In the genomic region with DNA sequence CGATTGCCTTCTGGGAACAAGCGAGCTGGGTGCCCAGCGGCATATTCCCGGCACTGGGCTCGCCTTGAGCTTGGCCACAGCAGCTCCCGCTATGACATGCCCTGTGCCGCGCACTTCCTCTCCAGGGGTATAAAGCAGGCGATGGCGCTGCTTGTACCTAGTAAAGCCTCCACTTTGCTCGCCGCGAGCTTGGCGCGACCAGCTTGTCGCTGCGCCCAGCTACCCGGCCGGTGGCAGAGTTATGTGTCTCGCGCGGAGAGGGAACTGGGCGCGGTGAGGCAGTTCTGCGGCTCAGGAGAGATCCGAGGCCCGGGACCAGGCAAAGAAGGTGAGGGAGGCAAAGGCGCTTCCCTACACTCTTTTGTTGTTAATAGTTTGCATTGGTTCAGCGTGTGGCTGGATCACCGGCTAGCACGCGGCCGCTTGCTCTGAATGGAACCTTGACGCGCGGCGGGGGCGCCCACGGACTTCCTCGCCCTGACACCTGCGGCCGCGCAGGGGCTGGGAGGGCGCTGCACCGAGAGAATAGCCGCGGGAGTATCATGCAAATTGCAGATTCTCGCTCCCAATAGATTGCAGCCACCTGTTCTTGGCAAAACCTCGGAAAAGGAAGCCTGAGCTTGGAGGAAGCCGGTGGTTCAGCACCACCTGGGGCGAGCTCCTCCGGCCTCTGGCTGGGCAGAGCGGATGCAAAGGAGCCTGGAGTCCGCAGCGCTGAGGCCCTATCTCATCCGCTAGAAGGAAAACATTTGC, we compare ENCODE assay signal across 8 cellular contexts.
DNase-seq lines count a peak whose midpoint lies in the region; ATAC-seq lines count a peak whose summit lies in the region.

No MANE protein-coding gene starts in this region.

- H3K27ac ChIP-seq in HUES6 (ENCODE audit: low read depth, low read length), result no peak overlapping the region
- no peak overlapping the region for H3K27ac ChIP-seq in mucosa of rectum (ENCODE audit: low read depth in 2 of 2, low read length in 2 of 2)

- H3K9ac ChIP-seq in HUES6 (ENCODE audit: low read length), result peak overlapping the region; percentile 62
- H3K9ac ChIP-seq in adipocyte (ENCODE audit: low read length), result no peak overlapping the region
- H3K9ac ChIP-seq in mucosa of rectum (ENCODE audit: low read depth in 1 of 2, low read length in 2 of 2), result no peak overlapping the region

- H3K4me1 ChIP-seq in HUES6 (ENCODE audit: control insufficient read depth, insufficient read depth, low read length), result peaks cover 42% of the 10 kb centered on the region
- H3K4me1 ChIP-seq in adipocyte (ENCODE audit: control insufficient read depth, insufficient read depth, low read length), result peaks cover 23% of the 10 kb centered on the region
- H3K4me1 ChIP-seq in mucosa of rectum (ENCODE audit: control insufficient read depth in 2 of 2, insufficient read depth in 2 of 2, low read length in 2 of 2), result peaks cover 24 to 31% of the 10 kb centered on the region in 2 donors

- DNase-seq in CD1c-positive myeloid dendritic cell (ENCODE audit: extremely low spot score), result peak; percentile 62
- DNase-seq in adipocyte (ENCODE audit: low read depth), result peak; percentile 14
- DNase-seq in 8988T, result no peak
- no peak for DNase-seq in D341Med (ENCODE audit: low spot score)

- H3K27me3 ChIP-seq in HUES6 (ENCODE audit: control insufficient read depth, insufficient read depth, low read length) (peaks cover 74% of the 10 kb centered on the region), adipocyte (replicated peaks; ENCODE audit: control insufficient read depth, insufficient read depth, low read length) (peaks cover 56% of the 10 kb centered on the region), mucosa of rectum (ENCODE audit: control insufficient read depth in 2 of 2, insufficient read depth in 2 of 2, low read length in 2 of 2) (peaks cover 52 to 53% of the 10 kb centered on the region in 2 donors)

- peaks cover 12% of the 10 kb centered on the region for H3K36me3 ChIP-seq in HUES6 (ENCODE audit: control insufficient read depth, insufficient read depth, low read length)
- peaks cover 4% of the 10 kb centered on the region for H3K36me3 ChIP-seq in adipocyte (ENCODE audit: control insufficient read depth, insufficient read depth, low read length, severe bottlenecking)
- peaks cover under 1 to 4% of the 10 kb centered on the region in 2 donors for H3K36me3 ChIP-seq in mucosa of rectum (ENCODE audit: control insufficient read depth in 2 of 2, insufficient read depth in 2 of 2, low read length in 2 of 2)

- H3K4me3 ChIP-seq in HUES6 (ENCODE audit: low read depth, low read length) (peak overlapping the region; percentile 69), adipocyte (ENCODE audit: low read length) (peak overlapping the region; percentile 72), mucosa of rectum (ENCODE audit: low read length in 2 of 2) (peak overlapping the region; percentile 2 to 50)

- no peak for ATAC-seq in GM18519 (IDR thresholded peaks at IDR 0.05; ENCODE audit: low FRiP score, unreplicated experiment)
- no peak for ATAC-seq in HG02840 (IDR thresholded peaks at IDR 0.05; ENCODE audit: low FRiP score, unreplicated experiment)

- no peaks in the 10 kb centered on the region for H3K9me3 ChIP-seq in HUES6 (ENCODE audit: control insufficient read depth, insufficient read depth, low read depth, low read length)
- no peaks in the 10 kb centered on the region for H3K9me3 ChIP-seq in adipocyte (ENCODE audit: control insufficient read depth, low read length)
- no peaks in the 10 kb centered on the region for H3K9me3 ChIP-seq in mucosa of rectum (ENCODE audit: control insufficient read depth in 2 of 2, low read length in 2 of 2)

Comparison
In these comparisons a context has a peak if more than half of its experiments do, and no peak if none do; other contexts are left out.
1. DNase-seq: peak in CD1c-positive myeloid dendritic cell (single experiment) and adipocyte (single experiment); none in 8988T (single experiment) and D341Med (single experiment).
2. Peak in every context shown above with its lines, with median percentiles within 50 percentile points of each other: H3K4me3 ChIP-seq.